In genomic region chr1:201892211-201892610, GRCh38 we compare ENCODE assay signal across 20 cellular contexts. TPM values are rescaled to one million over a fixed set of nuclear protein-coding genes. Genes with fewer than 3 reads are reported as not detected.
DNase-seq lines count a peak whose midpoint lies in the region; ATAC-seq and TF ChIP-seq lines count a peak whose summit lies in the region.
"Had no signal": no experiment of that assay in that cellular context is flagged by ENCODE, and none has a peak within 500 bp of the region (broad histone marks: within the 10 kb centered on the region; RNA-seq: fewer than 3 reads in every experiment).

No MANE protein-coding gene starts in this region.

- peaks cover 0 to 6% of the 10 kb centered on the region in 2 donors for H3K36me3 Mint-ChIP-seq in CD14-positive monocyte
- H3K36me3 Mint-ChIP-seq in chondrocyte (ENCODE audit: low read depth) = peaks cover 3% of the 10 kb centered on the region

- H3K27ac ChIP-seq in spleen = no peak overlapping the region
- H3K27ac ChIP-seq in colonic mucosa = no peak overlapping the region
- H3K27ac ChIP-seq: 22Rv1, RWPE1 had no signal

- DNase-seq in CD14-positive monocyte (ENCODE audit: low spot score) (peak; percentile 27), chondrocyte (ENCODE audit: low spot score) (no peak), posterior vena cava (ENCODE audit: low spot score) (peak; percentile 54), spleen (peak; percentile 35), colonic mucosa (no peak), BE2C (no peak)
- DNase-seq: Kasumi-1; NCI-H1417; NCI-H187; NCI-H2107; NK-92 treated with Interleukin-12 subunit alpha and Interleukin-12 subunit beta, amount 100 ng/mL, for 24 hours; SIG-M5; SK-N-SH had no signal

- H3K4me3 ChIP-seq in spleen (no peak overlapping the region), colonic mucosa (no peak overlapping the region), BE2C (ENCODE audit: low read depth, low read length) (no peak overlapping the region)

- H3K9ac ChIP-seq in colonic mucosa (ENCODE audit: low read depth in 2 of 2, low read length in 2 of 2) = no peak overlapping the region
- H3K9ac ChIP-seq: SK-N-SH had no signal

- peaks cover 0 to 13% (median 1%) of the 10 kb centered on the region in 7 donors for H3K9me3 Mint-ChIP-seq in CD14-positive monocyte
- no peaks in the 10 kb centered on the region for H3K9me3 Mint-ChIP-seq in chondrocyte (ENCODE audit: low read depth)

- H3K4me1 Mint-ChIP-seq in CD14-positive monocyte (peaks cover 14% of the 10 kb centered on the region), chondrocyte (ENCODE audit: low read depth) (peaks cover 55% of the 10 kb centered on the region)

- no peak for TF ChIP-seq CTCF in CD14-positive monocyte (IDR thresholded peaks at IDR 0.05)
- TF ChIP-seq CTCF in chondrocyte (IDR thresholded peaks at IDR 0.05) = no peak
- no peak for TF ChIP-seq CTCF in spleen (IDR thresholded peaks at IDR 0.05 in 8 of 11, conservative IDR thresholded peaks at IDR 0.05 in 3 of 11)
- TF ChIP-seq CTCF in colonic mucosa (IDR thresholded peaks at IDR 0.05) = no peak
- TF ChIP-seq CTCF in BE2C (IDR thresholded peaks at IDR 0.05; ENCODE audit: low read depth, low read length) = no peak

- H3K27me3 Mint-ChIP-seq in CD14-positive monocyte (ENCODE audit: low read depth in 3 of 3) = peaks cover 32 to 42% (median 36%) of the 10 kb centered on the region in 3 donors
- no peaks in the 10 kb centered on the region for H3K27me3 Mint-ChIP-seq in chondrocyte (ENCODE audit: low read depth)

- H3K27ac Mint-ChIP-seq in CD14-positive monocyte (no peak overlapping the region), chondrocyte (ENCODE audit: unreplicated experiment) (peak overlapping the region; percentile 59)

- H3K27me3 ChIP-seq in spleen (replicated peaks in 1 of 7) = peaks cover 0 to 49% (median 18%) of the 10 kb centered on the region in 7 donors
- peaks cover 12% of the 10 kb centered on the region for H3K27me3 ChIP-seq in colonic mucosa
- H3K27me3 ChIP-seq in BE2C = no peaks in the 10 kb centered on the region

- H3K36me3 ChIP-seq in spleen (no peaks in the 10 kb centered on the region), colonic mucosa (no peaks in the 10 kb centered on the region), BE2C (no peaks in the 10 kb centered on the region)

- H3K4me1 ChIP-seq in spleen (peaks cover 5 to 37% (median 22%) of the 10 kb centered on the region in 6 donors), colonic mucosa (peaks cover 5% of the 10 kb centered on the region), BE2C (no peaks in the 10 kb centered on the region)

- ATAC-seq in GM19395 (IDR thresholded peaks at IDR 0.05; ENCODE audit: unreplicated experiment) (no peak), HG03442 (IDR thresholded peaks at IDR 0.05; ENCODE audit: unreplicated experiment) (no peak)

- intact Hi-C loops in CD14-positive monocyte (cut with micrococcal nuclease) = loop anchor here in 1 of 2 donors (5.0 kb wide), 1 partner anchor 70 kb away; no protein-coding TSS in a partner anchor
- intact Hi-C loops in posterior vena cava (cut with DNase I) = loop anchor here in 1 of 2 donors (5.0 kb wide), 1 partner anchor 80 kb away; no protein-coding TSS in a partner anchor
- intact Hi-C loops in spleen (cut with DNase I; ENCODE audit: low total_unique reads) = no loop called here
- intact Hi-C loops in colonic mucosa (cut with DNase I) = no loop called here

- 82 to 94% (median 87%) methylated on average over 5 to 6 of the region's 6 CpGs for whole genome bisulfite sequencing in spleen, 5 donors

- H3K9me3 ChIP-seq in spleen = no peaks in the 10 kb centered on the region
- H3K9me3 ChIP-seq in colonic mucosa = no peaks in the 10 kb centered on the region
- no peaks in the 10 kb centered on the region for H3K9me3 ChIP-seq in BE2C
- H3K9me3 ChIP-seq: SK-N-SH had no signal

- TF ChIP-seq POLR2A in spleen (IDR thresholded peaks at IDR 0.05) = no peak

- H3K4me3 Mint-ChIP-seq in CD14-positive monocyte (no peak overlapping the region), chondrocyte (ENCODE audit: unreplicated experiment) (no peak overlapping the region)

RNA-seq across cellular contexts. Expression of gene SHISA4, which starts 3.5 kb away (rescaled TPM):
- polyA plus RNA-seq in CD14-positive monocyte (1 to 10 TPM; 1.5 to 2.3 TPM), spleen (1 to 10 TPM; 3.2 to 4.3 (median 3.9) TPM)
- total RNA-seq in chondrocyte (29.7 to 39.1 TPM (median 37.7 TPM) in 3 replicates), posterior vena cava (10 to 100 TPM; 33.7 to 44.4 TPM), spleen (10 to 100 TPM in 1 of 7 donors, 1 to 10 TPM in 6; 4.8 to 13.3 (median 8.0) TPM), colonic mucosa (1 to 10 TPM; 2.0 to 3.9 TPM)
- polyA plus RNA-seq in BE2C (2012; ENCODE audit: insufficient read depth, insufficient read length, low read depth) = 3.2 TPM

RNA-seq across cellular contexts. Expression of gene LMOD1, which starts 54.1 kb away (rescaled TPM):
- polyA plus RNA-seq in CD14-positive monocyte = not detected
- 17.7 to 83.6 TPM (median 80.5 TPM) in 3 replicates for total RNA-seq in chondrocyte
- total RNA-seq in posterior vena cava = 100 to 1,000 TPM; 297 to 440 TPM
- 10 to 100 TPM; 10.2 to 21.0 (median 12.5) TPM for total RNA-seq in spleen
- polyA plus RNA-seq in spleen = 10 to 100 TPM in 1 of 3 donors, 1 to 10 TPM in 2; 4.2 to 11.5 (median 7.6) TPM
- total RNA-seq in colonic mucosa = 10 to 100 TPM in 1 of 2 donors, 1 to 10 TPM in 1; 7.6 to 64.5 TPM
- 0.40 TPM for polyA plus RNA-seq in BE2C (2012; ENCODE audit: insufficient read depth, insufficient read length, low read depth)
- total RNA-seq: Daoy, MCF 10A, NCI-H460 had no signal

Comparison
In these comparisons a context has a peak if more than half of its experiments do, and no peak if none do; other contexts are left out.
1. DNase-seq: peak in CD14-positive monocyte (single experiment), posterior vena cava (single experiment) and spleen (single experiment); none in chondrocyte (single experiment), colonic mucosa (single experiment) and BE2C (single experiment).